In the genomic region with DNA sequence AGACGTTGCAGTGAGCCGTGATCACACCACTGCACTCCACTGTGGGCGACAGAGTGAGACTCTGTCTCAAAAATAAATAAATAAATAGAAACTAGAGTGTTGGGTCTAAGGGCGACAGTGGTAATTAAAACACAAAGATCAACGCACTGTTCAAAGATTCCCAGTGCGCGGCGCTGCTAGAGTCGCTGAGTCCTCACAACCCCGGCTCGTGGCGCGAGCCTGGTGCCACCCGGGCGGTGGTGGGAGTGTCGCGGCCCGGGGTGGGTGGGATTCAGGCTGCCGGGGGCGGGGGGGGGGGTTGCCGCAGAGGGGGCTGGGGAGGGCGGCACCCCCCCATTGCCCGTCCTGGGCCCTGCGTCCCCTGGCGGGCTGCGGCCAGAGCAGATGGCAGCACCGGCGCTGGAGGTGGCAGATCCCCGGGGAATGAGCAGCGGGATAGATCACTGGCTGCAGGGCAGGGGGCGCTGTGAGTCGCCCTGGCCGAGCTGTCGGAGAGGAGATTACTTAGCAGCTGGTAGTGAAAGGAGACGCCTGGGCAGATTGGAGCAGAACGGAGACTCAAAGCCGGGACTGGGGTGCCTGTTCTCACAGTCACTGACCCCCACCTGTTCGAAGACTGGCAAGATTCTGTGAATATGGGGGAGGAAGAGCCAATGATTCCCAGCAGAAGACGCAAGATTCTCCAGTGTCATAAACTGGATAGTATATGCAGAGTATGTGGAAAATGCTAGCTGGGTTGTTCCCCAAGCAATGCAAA, we compare ENCODE assay signal across 8 cellular contexts. TPM values are rescaled to one million over a fixed set of nuclear protein-coding genes. Genes with fewer than 3 reads are reported as not detected.
DNase-seq lines count a peak whose midpoint lies in the region; ATAC-seq and TF ChIP-seq lines count a peak whose summit lies in the region.
"Had no signal": no experiment of that assay in that cellular context is flagged by ENCODE, and none has a peak within 500 bp of the region (broad histone marks: within the 10 kb centered on the region; RNA-seq: fewer than 3 reads in every experiment).

No MANE protein-coding gene starts in this region.

- H3K4me2 ChIP-seq in parathyroid adenoma (ENCODE audit: low read length) = peak overlapping the region; percentile 69

- no peaks in the 10 kb centered on the region for H3K36me3 ChIP-seq in parathyroid adenoma (ENCODE audit: control insufficient read depth, insufficient read depth, low read length)
- H3K36me3 ChIP-seq in vagina = no peaks in the 10 kb centered on the region

- intact Hi-C loops in cardiac septum (cut with DNase I) (loop anchor here (10.0 kb wide), 1 partner anchor 142 kb away; no protein-coding TSS in a partner anchor), vagina (cut with DNase I) (no loop called here)

- no peaks in the 10 kb centered on the region for H3K36me3 Mint-ChIP-seq in activated naive CD8-positive, alpha-beta T cell treated with anti-CD3 and anti-CD28 coated beads, Interleukin-2, amount 50 U/mL, for 24 hours (ENCODE audit: low read depth)

- peaks cover 49% of the 10 kb centered on the region for H3K27me3 Mint-ChIP-seq in activated naive CD8-positive, alpha-beta T cell treated with anti-CD3 and anti-CD28 coated beads, Interleukin-2, amount 50 U/mL, for 24 hours

- no peak overlapping the region for H3K27ac Mint-ChIP-seq in activated naive CD8-positive, alpha-beta T cell treated with anti-CD3 and anti-CD28 coated beads, Interleukin-2, amount 50 U/mL, for 24 hours

- no peak for TF ChIP-seq POLR2A in vagina (IDR thresholded peaks at IDR 0.05)

- peak overlapping the region; percentile 19 for H3K4me3 ChIP-seq in parathyroid adenoma (ENCODE audit: low read depth, low read length)
- peak overlapping the region; percentile 32 to 34 for H3K4me3 ChIP-seq in vagina

- no peaks in the 10 kb centered on the region for H3K9me3 Mint-ChIP-seq in activated naive CD8-positive, alpha-beta T cell treated with anti-CD3 and anti-CD28 coated beads, Interleukin-2, amount 50 U/mL, for 24 hours

- peak; percentile 93 for ATAC-seq in activated naive CD8-positive, alpha-beta T cell treated with anti-CD3 and anti-CD28 coated beads, Interleukin-2, amount 50 U/mL, for 24 hours
- no peak for ATAC-seq in GM18858 (IDR thresholded peaks at IDR 0.05; ENCODE audit: unreplicated experiment)

- H3K4me1 Mint-ChIP-seq in activated naive CD8-positive, alpha-beta T cell treated with anti-CD3 and anti-CD28 coated beads, Interleukin-2, amount 50 U/mL, for 24 hours = peaks cover 3% of the 10 kb centered on the region

- H3K4me1 ChIP-seq in parathyroid adenoma (peaks cover 9% of the 10 kb centered on the region), vagina (peaks cover 35% of the 10 kb centered on the region)

- peak overlapping the region; percentile 76 for H2AFZ ChIP-seq in parathyroid adenoma

- peak overlapping the region; percentile 24 for H3K4me3 Mint-ChIP-seq in activated naive CD8-positive, alpha-beta T cell treated with anti-CD3 and anti-CD28 coated beads, Interleukin-2, amount 50 U/mL, for 24 hours

- H3K27me3 ChIP-seq in parathyroid adenoma (ENCODE audit: control insufficient read depth, insufficient read depth, low read length) = no peaks in the 10 kb centered on the region
- H3K27me3 ChIP-seq in vagina = no peaks in the 10 kb centered on the region

- DNase-seq in GM19238 (ENCODE audit: insufficient read length, low spot score) (peak; percentile 37), RPMI7951 (ENCODE audit: low read depth) (peak; percentile 46), cardiac septum (ENCODE audit: low spot score) (peak; percentile 93), vagina (ENCODE audit: extremely low spot score in 2 of 2) (no peak)
- DNase-seq in activated naive CD8-positive, alpha-beta T cell treated with anti-CD3 and anti-CD28 coated beads, Interleukin-2, amount 50 U/mL, for 24 hours = peak; percentile 71

- H3K9me3 ChIP-seq in parathyroid adenoma (ENCODE audit: control insufficient read depth, low read length) = no peaks in the 10 kb centered on the region
- H3K9me3 ChIP-seq in vagina = no peaks in the 10 kb centered on the region

- TF ChIP-seq CTCF in parathyroid adenoma (IDR thresholded peaks at IDR 0.05) = peak; percentile 61
- TF ChIP-seq CTCF in vagina (IDR thresholded peaks at IDR 0.05) = peak in 2 of 3 experiments; percentile 26 to 56

- H3K79me2 ChIP-seq in parathyroid adenoma = no peaks in the 10 kb centered on the region

- H3K27ac ChIP-seq in parathyroid adenoma (peak overlapping the region; percentile 66), vagina (peak overlapping the region; percentile 49)

- no peak overlapping the region for H3K9ac ChIP-seq in parathyroid adenoma

RNA-seq across cellular contexts. Expression of gene APOBEC3A, which starts 30.2 kb away (rescaled TPM):
- not detected in 2 replicates for total RNA-seq in RPMI7951 (2014; rRNA removed; shearing (Covaris generic))
- 1.7 TPM for total RNA-seq in cardiac septum
- total RNA-seq in vagina = not detected
- total RNA-seq: glomerular endothelial cell had no signal

RNA-seq across cellular contexts. Expression of gene APOBEC3B, which starts 54.9 kb away (rescaled TPM):
- total RNA-seq in RPMI7951 (2014; rRNA removed; shearing (Covaris generic)) = 19.6 and 20.9 TPM in 2 replicates
- total RNA-seq in cardiac septum (0.54 TPM), vagina (not detected)

RNA-seq across cellular contexts. Expression of gene CBX6, which starts 55.2 kb away (rescaled TPM):
- 14.5 and 23.5 TPM in 2 replicates for total RNA-seq in RPMI7951 (2014; rRNA removed; shearing (Covaris generic))
- total RNA-seq in cardiac septum = 60.3 TPM
- 31.7 TPM for total RNA-seq in vagina

Comparison
In these comparisons a context has a peak if more than half of its experiments do, and no peak if none do; other contexts are left out.
1. DNase-seq: peak in GM19238 (single experiment), RPMI7951 (single experiment), activated naive CD8-positive, alpha-beta T cell treated with anti-CD3 and anti-CD28 coated beads, Interleukin-2, amount 50 U/mL, for 24 hours (single experiment) and cardiac septum (single experiment); none in vagina (0 of 2).
2. RNA of gene APOBEC3B, which starts 54.9 kb away (total RNA-seq): 19.6 to 20.9 TPM in RPMI7951; 0.54 TPM in cardiac septum (single experiment) and not detected in vagina (single experiment); every median in the first group is over 10 times any median in the second.